Comparison of ENCODE assay signal across 1 cellular context in genomic region chr2:58448065-58448507, GRCh38.
TF ChIP-seq lines count a peak whose summit lies in the region.

No MANE protein-coding gene starts in this region.

TF ChIP-seq in GM23338, 12 proteins besides CTCF, POLR2A, EP300 and RAD21 (continued from another document):
- no peak for TF ChIP-seq REST (IDR thresholded peaks at IDR 0.05; ENCODE audit: unreplicated experiment)
- TF ChIP-seq NANOG (IDR thresholded peaks at IDR 0.05; ENCODE audit: borderline replicate concordance): no peak
- TF ChIP-seq CREB1 (CRISPR knock-in tag; IDR thresholded peaks at IDR 0.05; ENCODE audit: low read depth): peak; percentile 19; the same call in 1 of the 2 replicates
- no peak for TF ChIP-seq ZNF331 (CRISPR knock-in tag; IDR thresholded peaks at IDR 0.05; ENCODE audit: low read depth)
- TF ChIP-seq JUNB (IDR thresholded peaks at IDR 0.05; ENCODE audit: unreplicated experiment): no peak
- TF ChIP-seq EZH2phosphoT487 (IDR thresholded peaks at IDR 0.05; ENCODE audit: unreplicated experiment): no peak
